In the genomic region with DNA sequence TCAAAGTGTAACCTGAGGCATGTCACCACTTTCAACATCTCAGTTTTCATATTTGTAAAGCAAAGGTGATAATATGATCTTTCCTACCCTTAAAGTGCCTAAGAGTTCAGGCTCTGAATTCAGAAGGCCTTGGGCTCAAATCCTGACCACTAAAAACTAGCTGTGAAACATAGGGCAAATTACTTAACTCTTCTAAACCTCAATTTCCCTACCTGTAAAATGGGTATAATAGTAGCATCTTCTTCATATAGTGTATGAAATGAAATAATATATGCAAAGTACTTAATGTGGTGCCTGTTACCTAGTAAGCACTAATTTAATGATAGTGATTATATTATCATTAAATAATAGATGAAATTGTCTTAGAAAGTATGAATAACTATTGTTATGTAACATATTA, we compare ENCODE assay signal across 11 cellular contexts.
"Had no signal": no experiment of that assay in that cellular context is flagged by ENCODE, and none has a peak within 500 bp of the region (broad histone marks: within the 10 kb centered on the region; RNA-seq: fewer than 3 reads in every experiment).

No MANE protein-coding gene starts in this region.

- H3K36me3 ChIP-seq: HAP-1 had no signal

- H3K27ac ChIP-seq: GM23248 had no signal

- DNase-seq: GM23248, GOT3, H7, H9, HCEC 1CT, HFFc6 had no signal

- H3K4me2 ChIP-seq: GM23338 had no signal

- H2AFZ ChIP-seq: GM23248, GM23338 had no signal

- H3K9ac ChIP-seq: GM23248 had no signal

- H3K9me3 ChIP-seq: HAP-1 had no signal

- FAIRE-seq: H1, H54 had no signal

- ATAC-seq: GM23338, HCT116 had no signal

- H3K4me3 ChIP-seq: GM23248, GM23338, HAP-1 had no signal
